In the genomic region with DNA sequence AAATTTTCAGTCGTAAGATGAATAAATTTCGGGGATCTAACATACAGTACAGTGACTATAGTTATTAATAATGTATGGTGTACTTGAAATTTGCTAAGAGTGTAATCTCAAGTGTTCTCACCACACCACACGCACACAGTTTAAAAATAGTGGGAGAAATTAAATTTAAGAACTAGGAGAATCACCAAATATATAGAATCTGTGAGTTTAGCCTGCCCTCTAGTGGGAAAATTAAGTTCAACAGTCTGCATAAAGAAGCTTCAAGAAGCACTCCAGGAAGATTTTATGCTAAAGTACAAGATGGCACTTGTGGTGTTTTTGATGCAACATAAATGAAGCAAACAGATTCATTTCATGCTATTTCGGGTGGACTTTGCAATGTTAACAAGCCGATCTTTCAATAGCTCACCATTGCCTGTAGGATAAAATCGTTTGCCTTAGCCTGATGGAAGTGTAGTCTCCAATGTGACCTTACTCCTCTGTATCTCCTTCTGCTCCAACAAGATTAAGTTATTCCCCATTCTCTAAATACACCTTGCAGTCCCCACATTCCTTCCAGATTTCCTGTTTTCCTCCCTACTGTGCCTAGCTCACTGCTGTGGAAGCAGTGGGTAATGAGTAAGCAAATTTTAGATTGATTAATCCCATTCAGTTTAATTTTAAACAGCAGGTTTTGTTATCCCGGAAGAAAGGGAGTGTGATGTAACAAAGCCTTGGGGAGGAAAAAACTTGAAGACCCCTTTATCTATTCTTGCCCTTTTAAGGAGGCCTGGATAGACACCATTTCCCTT, we compare ENCODE assay signal across 8 cellular contexts. TPM values are rescaled to one million over a fixed set of nuclear protein-coding genes. Genes with fewer than 3 reads are reported as not detected.
DNase-seq lines count a peak whose midpoint lies in the region; ATAC-seq, FAIRE-seq and TF ChIP-seq lines count a peak whose summit lies in the region.

No MANE protein-coding gene starts in this region.

- CTCF ChIA-PET in CD4-positive, alpha-beta T cell (lab: Charles Lee), result interaction anchor here (0.6 to 12.5 kb wide), 33 partner anchors 10 to 121 kb away, joined by 3 to 218 read pairs (median 5); a partner anchor contains a TSS

- peak; percentile 89 for TF ChIP-seq CTCF in CD4-positive, alpha-beta T cell (IDR thresholded peaks at IDR 0.05)
- TF ChIP-seq CTCF in astrocyte (IDR thresholded peaks at IDR 0.05; ENCODE audit: insufficient read depth, low read depth, low read length) (peak; percentile 86), type B pancreatic cell (conservative IDR thresholded peaks at IDR 0.05) (peak; percentile 92)

- H3K4me1 Mint-ChIP-seq in CD4-positive, alpha-beta T cell (ENCODE audit: low read depth), result peaks cover 34% of the 10 kb centered on the region
- no peaks in the 10 kb centered on the region for H3K4me1 Mint-ChIP-seq in astrocyte (ENCODE audit: low read depth, unreplicated experiment)
- peaks cover 34% of the 10 kb centered on the region for H3K4me1 Mint-ChIP-seq in type B pancreatic cell (ENCODE audit: unreplicated experiment)
- H3K4me1 Mint-ChIP-seq in activated T-cell treated with anti-CD3 and anti-CD28 coated beads, Interleukin-2, amount 50 U/mL, for 24 hours (ENCODE audit: low read depth), result peaks cover 28% of the 10 kb centered on the region

- intact Hi-C loops in CD4-positive, alpha-beta T cell (cut with DNase I, micrococcal nuclease), result loop anchor here (1.0 to 10.0 kb wide), 5 partner anchors 57 to 341 kb away; no protein-coding TSS in a partner anchor

- H3K27ac ChIP-seq in CD4-positive, alpha-beta T cell (ENCODE audit: low read depth, low read length), result no peak overlapping the region
- no peak overlapping the region for H3K27ac ChIP-seq in astrocyte (ENCODE audit: low read depth, low read length)

- H3K36me3 ChIP-seq in astrocyte (ENCODE audit: insufficient read depth, low read length), result no peaks in the 10 kb centered on the region

- peak overlapping the region; percentile 74 for H3K4me3 Mint-ChIP-seq in CD4-positive, alpha-beta T cell
- H3K4me3 Mint-ChIP-seq in astrocyte (ENCODE audit: unreplicated experiment) (no peak overlapping the region), type B pancreatic cell (peak overlapping the region; percentile 70)
- no peak overlapping the region for H3K4me3 Mint-ChIP-seq in activated T-cell treated with anti-CD3 and anti-CD28 coated beads, Interleukin-2, amount 50 U/mL, for 24 hours

- peak; percentile 15 for ATAC-seq in CD4-positive, alpha-beta T cell (ENCODE audit: poor library complexity)

- H2AFZ ChIP-seq in astrocyte (ENCODE audit: low read depth, low read length), result no peak overlapping the region

- H3K4me1 ChIP-seq in astrocyte (ENCODE audit: insufficient read depth, low read length), result no peaks in the 10 kb centered on the region

- no peak for FAIRE-seq in astrocyte (lab: Jason Lieb, UNC)

- H3K9me3 ChIP-seq in CD4-positive, alpha-beta T cell (ENCODE audit: control insufficient read depth, low read length), result no peaks in the 10 kb centered on the region
- no peaks in the 10 kb centered on the region for H3K9me3 ChIP-seq in astrocyte (ENCODE audit: insufficient read depth, low read depth, low read length)

- H3K27me3 Mint-ChIP-seq in CD4-positive, alpha-beta T cell, result peaks cover 15% of the 10 kb centered on the region
- H3K27me3 Mint-ChIP-seq in astrocyte (ENCODE audit: low read depth, unreplicated experiment), result peaks cover 8% of the 10 kb centered on the region
- H3K27me3 Mint-ChIP-seq in type B pancreatic cell, result peaks cover 13% of the 10 kb centered on the region
- H3K27me3 Mint-ChIP-seq in activated T-cell treated with anti-CD3 and anti-CD28 coated beads, Interleukin-2, amount 50 U/mL, for 24 hours, result no peaks in the 10 kb centered on the region

- peaks cover 24% of the 10 kb centered on the region for H3K36me3 Mint-ChIP-seq in CD4-positive, alpha-beta T cell (ENCODE audit: low read depth)
- H3K36me3 Mint-ChIP-seq in astrocyte (ENCODE audit: low read depth, unreplicated experiment) (no peaks in the 10 kb centered on the region), type B pancreatic cell (peaks cover 12% of the 10 kb centered on the region)
- peaks cover 5% of the 10 kb centered on the region for H3K36me3 Mint-ChIP-seq in activated T-cell treated with anti-CD3 and anti-CD28 coated beads, Interleukin-2, amount 50 U/mL, for 24 hours (ENCODE audit: low read depth)

- no peaks in the 10 kb centered on the region for H4K20me1 ChIP-seq in astrocyte (ENCODE audit: insufficient read depth, low read length)

- H3K4me3 ChIP-seq in astrocyte (ENCODE audit: insufficient read depth, low read depth, low read length), result no peak overlapping the region

- H3K9ac ChIP-seq in astrocyte (ENCODE audit: low read length), result no peak overlapping the region

- POLR2A ChIA-PET in CD4-positive, alpha-beta T cell (lab: Charles Lee), result interaction anchor here (0.8 to 7.5 kb wide), 10 partner anchors 10 to 72 kb away, joined by 3 to 262 read pairs (median 6); a partner anchor contains a TSS

- no peaks in the 10 kb centered on the region for H3K79me2 ChIP-seq in astrocyte (ENCODE audit: insufficient read depth, low read length)

- no peak overlapping the region for H3K4me2 ChIP-seq in astrocyte (ENCODE audit: low read length)

- no peaks in the 10 kb centered on the region for H3K27me3 ChIP-seq in CD4-positive, alpha-beta T cell (ENCODE audit: control insufficient read depth, insufficient read depth, low read length)
- H3K27me3 ChIP-seq in astrocyte (ENCODE audit: insufficient read depth, low read length), result peaks cover 3% of the 10 kb centered on the region

- peak overlapping the region; percentile 82 for H3K27ac Mint-ChIP-seq in CD4-positive, alpha-beta T cell
- H3K27ac Mint-ChIP-seq in astrocyte (ENCODE audit: unreplicated experiment) (no peak overlapping the region), type B pancreatic cell (peak overlapping the region; percentile 74)
- no peak overlapping the region for H3K27ac Mint-ChIP-seq in activated T-cell treated with anti-CD3 and anti-CD28 coated beads, Interleukin-2, amount 50 U/mL, for 24 hours

- H3K9me3 Mint-ChIP-seq in CD4-positive, alpha-beta T cell, result peaks cover 5% of the 10 kb centered on the region
- H3K9me3 Mint-ChIP-seq in astrocyte (ENCODE audit: unreplicated experiment), result no peaks in the 10 kb centered on the region
- H3K9me3 Mint-ChIP-seq in type B pancreatic cell, result no peaks in the 10 kb centered on the region
- H3K9me3 Mint-ChIP-seq in activated T-cell treated with anti-CD3 and anti-CD28 coated beads, Interleukin-2, amount 50 U/mL, for 24 hours, result no peaks in the 10 kb centered on the region

- no peak for DNase-seq in CD4-positive, alpha-beta T cell
- peak; percentile 51 for DNase-seq in H4 (ENCODE audit: low spot score)
- DNase-seq in NCI-H446 treated with DMSO at 0.1 percent for 48 hours (lab: John Stamatoyannopoulos, UW), result peak; percentile 63
- peak; percentile 29 for DNase-seq in astrocyte (ENCODE audit: low read depth)
- DNase-seq in kidney tubule cell (ENCODE audit: low spot score), result peak; percentile 74
- DNase-seq in type B pancreatic cell (ENCODE audit: extremely low spot score, unreplicated experiment), result no peak
- no peak for DNase-seq in activated T-cell treated with anti-CD3 and anti-CD28 coated beads, Interleukin-2, amount 50 U/mL, for 24 hours
- no peak for DNase-seq in activated CD8-positive, alpha-beta memory T cell treated with anti-CD3 and anti-CD28 coated beads for 24 hours

RNA-seq across cellular contexts. Expression of a gene that starts 8.7 kb away (rescaled TPM):
- total RNA-seq in CD4-positive, alpha-beta T cell, result 10 to 100 TPM; 25.5 to 27.1 TPM
- total RNA-seq in H4 (2014; rRNA removed; shearing (Covaris generic)), result 2.4 and 3.4 TPM in 2 replicates
- 17.9 and 19.3 TPM in 2 replicates for total RNA-seq in astrocyte
- total RNA-seq in type B pancreatic cell (ENCODE audit: low replicate concordance), result 55.1 and 77.5 TPM in 2 replicates

RNA-seq across cellular contexts. Expression of a gene that starts 12.9 kb away (rescaled TPM):
- total RNA-seq in CD4-positive, alpha-beta T cell, result 100 to 1,000 TPM; 260 to 266 TPM
- 3.6 and 5.9 TPM in 2 replicates for total RNA-seq in H4 (2014; rRNA removed; shearing (Covaris generic))
- total RNA-seq in astrocyte, result 38.5 and 41.1 TPM in 2 replicates
- total RNA-seq in type B pancreatic cell (ENCODE audit: low replicate concordance), result 70.0 and 101 TPM in 2 replicates

Comparison
In these comparisons a context has a peak if more than half of its experiments do, and no peak if none do; other contexts are left out.
1. DNase-seq: peak in H4 (single experiment), NCI-H446 treated with DMSO at 0.1 percent for 48 hours (single experiment), astrocyte (single experiment) and kidney tubule cell (single experiment); none in CD4-positive, alpha-beta T cell (0 of 10), type B pancreatic cell (single experiment), activated T-cell treated with anti-CD3 and anti-CD28 coated beads, Interleukin-2, amount 50 U/mL, for 24 hours (single experiment) and activated CD8-positive, alpha-beta memory T cell treated with anti-CD3 and anti-CD28 coated beads for 24 hours (single experiment).
2. H3K27ac Mint-ChIP-seq: peak in CD4-positive, alpha-beta T cell (single experiment) and type B pancreatic cell (single experiment); none in astrocyte (single experiment) and activated T-cell treated with anti-CD3 and anti-CD28 coated beads, Interleukin-2, amount 50 U/mL, for 24 hours (single experiment).
3. H3K4me3 Mint-ChIP-seq: peak in CD4-positive, alpha-beta T cell (single experiment) and type B pancreatic cell (single experiment); none in astrocyte (single experiment) and activated T-cell treated with anti-CD3 and anti-CD28 coated beads, Interleukin-2, amount 50 U/mL, for 24 hours (single experiment).
4. Peak in every context shown above with its lines, with median percentiles within 50 percentile points of each other: CTCF ChIP-seq.